Comparison of ENCODE assay signal across 18 cellular contexts in the genomic region with DNA sequence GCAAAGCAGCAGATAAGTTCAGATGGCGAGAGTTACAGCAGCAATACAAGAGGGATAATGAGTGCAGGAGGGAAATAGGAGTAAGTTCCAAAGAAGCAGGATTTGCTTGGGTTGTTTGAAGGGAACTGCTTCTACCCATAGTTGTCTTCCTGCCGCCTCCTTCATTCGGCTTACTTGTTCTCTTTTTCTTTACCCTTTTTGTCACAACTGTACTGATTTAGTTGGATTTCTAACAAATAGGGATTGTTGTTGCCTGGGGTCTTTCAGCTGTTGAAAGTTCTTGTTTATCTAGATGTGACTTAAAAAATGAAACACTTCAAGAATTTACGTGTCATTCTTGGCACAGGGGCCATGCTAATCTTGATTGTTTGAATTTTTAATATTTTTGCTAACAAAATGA. TPM values are rescaled to one million over a fixed set of nuclear protein-coding genes. Genes with fewer than 3 reads are reported as not detected.
DNase-seq lines count a peak whose midpoint lies in the region; ATAC-seq and TF ChIP-seq lines count a peak whose summit lies in the region.
"Had no signal": no experiment of that assay in that cellular context is flagged by ENCODE, and none has a peak within 500 bp of the region (broad histone marks: within the 10 kb centered on the region; RNA-seq: fewer than 3 reads in every experiment).

No MANE protein-coding gene starts in this region.

- H3K4me3 ChIP-seq in mammary epithelial cell (replicated peaks in 1 of 3; ENCODE audit: insufficient read depth in 1 of 3, low read depth in 2 of 3, low read length in 3 of 3): no peak overlapping the region
- H3K4me3 ChIP-seq: PC-9 had no signal

- no peaks in the 10 kb centered on the region for H3K9me3 ChIP-seq in mammary epithelial cell (replicated peaks; ENCODE audit: insufficient read depth, low read length)

- no peak overlapping the region for H3K9ac ChIP-seq in mammary epithelial cell (ENCODE audit: insufficient read depth, low read length)

- H3K9me3 Mint-ChIP-seq in MCF 10A (ENCODE audit: unreplicated experiment) (no peaks in the 10 kb centered on the region), WTC11 (no peaks in the 10 kb centered on the region)
- no peaks in the 10 kb centered on the region for H3K9me3 Mint-ChIP-seq in effector memory CD8-positive, alpha-beta T cell
- no peaks in the 10 kb centered on the region for H3K9me3 Mint-ChIP-seq in stimulated activated naive B cell treated with anti-CD40 and anti-IgM and Interleukin-4, amounts not matched to agents 10 μg/mL and 1 μg/mL and 100 μg/mL, for 72 hours

- in situ Hi-C loops in mammary epithelial cell (cut with MboI; ENCODE audit: low sequenced_read_pairs in 2 of 2): no loop called here

- H4K20me1 ChIP-seq in mammary epithelial cell (ENCODE audit: insufficient read depth, low read length): no peaks in the 10 kb centered on the region

- no peaks in the 10 kb centered on the region for H3K4me1 ChIP-seq in mammary epithelial cell (ENCODE audit: insufficient read depth, low read length)

- no peak overlapping the region for H3K4me3 Mint-ChIP-seq in MCF 10A (ENCODE audit: unreplicated experiment)
- H3K4me3 Mint-ChIP-seq in WTC11: no peak overlapping the region
- H3K4me3 Mint-ChIP-seq in effector memory CD8-positive, alpha-beta T cell: no peak overlapping the region
- H3K4me3 Mint-ChIP-seq in stimulated activated naive B cell treated with anti-CD40 and anti-IgM and Interleukin-4, amounts not matched to agents 10 μg/mL and 1 μg/mL and 100 μg/mL, for 72 hours: no peak overlapping the region

- peaks cover 59% of the 10 kb centered on the region for H3K79me2 ChIP-seq in mammary epithelial cell (ENCODE audit: insufficient read depth, low read length)

- BruUV-seq in MCF 10A (replicated peaks; lab: Mats Ljungman, UMichigan): no TSS peak
- BruUV-seq in mammary epithelial cell (replicated peaks; lab: Mats Ljungman, UMichigan): no TSS peak

- H3K27ac Mint-ChIP-seq in MCF 10A (ENCODE audit: low read depth, unreplicated experiment) (peak overlapping the region; percentile 39), WTC11 (peak overlapping the region; percentile 85)
- peak overlapping the region; percentile 20 to 55 for H3K27ac Mint-ChIP-seq in effector memory CD8-positive, alpha-beta T cell
- peak overlapping the region; percentile 65 for H3K27ac Mint-ChIP-seq in stimulated activated naive B cell treated with anti-CD40 and anti-IgM and Interleukin-4, amounts not matched to agents 10 μg/mL and 1 μg/mL and 100 μg/mL, for 72 hours

- POLR2A ChIA-PET in MCF 10A (lab: Yijun Ruan, JAX) (interaction anchor here (2.0 kb wide), 1 partner anchor 8 kb away, joined by 6 read pairs; no protein-coding TSS in a partner anchor), WTC11 (lab: Charles Lee) (no interaction called here)

- no peaks in the 10 kb centered on the region for H3K27me3 ChIP-seq in mammary epithelial cell (ENCODE audit: insufficient read depth, low read length)

- H3K36me3 Mint-ChIP-seq in MCF 10A (ENCODE audit: insufficient read depth, unreplicated experiment) (peaks cover 100% of the 10 kb centered on the region), WTC11 (peaks cover 92% of the 10 kb centered on the region)
- peaks cover 100% of the 10 kb centered on the region for H3K36me3 Mint-ChIP-seq in effector memory CD8-positive, alpha-beta T cell (ENCODE audit: insufficient read depth)
- H3K36me3 Mint-ChIP-seq in stimulated activated naive B cell treated with anti-CD40 and anti-IgM and Interleukin-4, amounts not matched to agents 10 μg/mL and 1 μg/mL and 100 μg/mL, for 72 hours: peaks cover 46 to 50% of the 10 kb centered on the region in 2 donors

- no peaks in the 10 kb centered on the region for H3K27me3 Mint-ChIP-seq in MCF 10A (ENCODE audit: insufficient read depth, unreplicated experiment)
- no peaks in the 10 kb centered on the region for H3K27me3 Mint-ChIP-seq in WTC11 (ENCODE audit: low read depth)
- H3K27me3 Mint-ChIP-seq in effector memory CD8-positive, alpha-beta T cell: no peaks in the 10 kb centered on the region
- no peaks in the 10 kb centered on the region for H3K27me3 Mint-ChIP-seq in stimulated activated naive B cell treated with anti-CD40 and anti-IgM and Interleukin-4, amounts not matched to agents 10 μg/mL and 1 μg/mL and 100 μg/mL, for 72 hours

- no peak for DNase-seq in MCF 10A (ENCODE audit: unreplicated experiment)
- no peak for DNase-seq in mammary epithelial cell
- DNase-seq in WTC11 (ENCODE audit: low spot score): no peak
- no peak for DNase-seq in effector memory CD8-positive, alpha-beta T cell
- no peak for DNase-seq in stimulated activated naive B cell treated with anti-CD40 and anti-IgM and Interleukin-4, amounts not matched to agents 10 μg/mL and 1 μg/mL and 100 μg/mL, for 72 hours
- DNase-seq in medulla oblongata (ENCODE audit: extremely low spot score): no peak
- DNase-seq: COR-L47, DMS153, IMR-90, Kasumi-1, NCI-H1105, NCI-H1694, NCI-H510A treated with DMSO at 0.1 percent for 48 hours, NCI-H82, PC-9 had no signal

- dilution Hi-C loops in mammary epithelial cell (cut with HindIII; ENCODE audit: low sequenced_read_pairs): no loop called here

- intact Hi-C loops in MCF 10A (cut with micrococcal nuclease) (no loop called here), mammary epithelial cell (cut with micrococcal nuclease) (no loop called here)

- no peak for ATAC-seq in WTC11
- ATAC-seq in effector memory CD8-positive, alpha-beta T cell (replicated peaks): no peak
- ATAC-seq in stimulated activated naive B cell treated with anti-CD40 and anti-IgM and Interleukin-4, amounts not matched to agents 10 μg/mL and 1 μg/mL and 100 μg/mL, for 72 hours (replicated peaks): no peak
- no peak for ATAC-seq in HG02610 (IDR thresholded peaks at IDR 0.05; ENCODE audit: unreplicated experiment)
- ATAC-seq: HCT116 had no signal

- no peak overlapping the region for H3K4me2 ChIP-seq in mammary epithelial cell (ENCODE audit: insufficient read depth, low read depth, low read length)
- H3K4me2 ChIP-seq: PC-9 had no signal

- 98% methylated on average over 4 of the region's 4 CpGs for WGBS in mammary epithelial cell (ENCODE audit: low coverage, missing lambda C conversion rate)

- H3K4me1 Mint-ChIP-seq in MCF 10A (ENCODE audit: insufficient read depth, unreplicated experiment) (peaks cover 6% of the 10 kb centered on the region), WTC11 (peaks cover 10% of the 10 kb centered on the region)
- peaks cover 3 to 10% of the 10 kb centered on the region in 2 donors for H3K4me1 Mint-ChIP-seq in effector memory CD8-positive, alpha-beta T cell (ENCODE audit: low read depth in 2 of 2)
- H3K4me1 Mint-ChIP-seq in stimulated activated naive B cell treated with anti-CD40 and anti-IgM and Interleukin-4, amounts not matched to agents 10 μg/mL and 1 μg/mL and 100 μg/mL, for 72 hours: peaks cover 10 to 20% of the 10 kb centered on the region in 2 donors

- TF ChIP-seq CTCF in MCF 10A (IDR thresholded peaks at IDR 0.05; ENCODE audit: unreplicated experiment) (no peak), mammary epithelial cell (conservative IDR thresholded peaks at IDR 0.05 in 1 of 2, IDR thresholded peaks at IDR 0.05 in 1 of 2; ENCODE audit: extremely low read depth in 1 of 2, insufficient read depth in 1 of 2, low read depth in 1 of 2, low read length in 2 of 2) (no peak), WTC11 (IDR thresholded peaks at IDR 0.05) (no peak)

- no peak overlapping the region for H3K27ac ChIP-seq in mammary epithelial cell (ENCODE audit: insufficient read depth, low read depth, low read length)
- H3K27ac ChIP-seq: C4-2B, PC-9 had no signal

- H3K36me3 ChIP-seq in mammary epithelial cell (ENCODE audit: insufficient read depth, low read length): peaks cover 47% of the 10 kb centered on the region

- no peak overlapping the region for H2AFZ ChIP-seq in mammary epithelial cell (ENCODE audit: low read depth, low read length)
- H2AFZ ChIP-seq: PC-9 had no signal

- CTCF ChIA-PET in MCF 10A (lab: Yijun Ruan, JAX): no interaction called here
- CTCF ChIA-PET in mammary epithelial cell (lab: Charles Lee; ENCODE audit: low non-redundant PET): no interaction called here
- CTCF ChIA-PET in WTC11 (lab: Charles Lee): interaction anchor here (1.1 to 2.0 kb wide), 2 partner anchors 9 to 11 kb away, joined by 3 to 6 read pairs; no protein-coding TSS in a partner anchor

TF ChIP-seq in WTC11, 78 proteins besides CTCF, POLR2A, EP300 and RAD21:
- TF ChIP-seq ZNF121 (CRISPR knock-in tag; IDR thresholded peaks at IDR 0.05): no peak
- TF ChIP-seq ZNF317 (CRISPR knock-in tag; IDR thresholded peaks at IDR 0.05; ENCODE audit: borderline replicate concordance, low read depth): peak; percentile 74
- no peak for TF ChIP-seq SOX15 (CRISPR knock-in tag; IDR thresholded peaks at IDR 0.05)

RNA-seq across cellular contexts. Expression of a gene that starts 25.9 kb away (rescaled TPM):
- total RNA-seq in MCF 10A (2022) (264 and 279 TPM in 2 replicates), mammary epithelial cell (100 to 1,000 TPM; 236 to 275 TPM), WTC11 (2021) (487 to 511 TPM (median 503 TPM) in 3 replicates)
- polyA plus RNA-seq in mammary epithelial cell: 193 TPM
- polyA minus RNA-seq in mammary epithelial cell: 163 TPM

RNA-seq across cellular contexts. Expression of a gene that starts 46.3 kb away (rescaled TPM):
- total RNA-seq in MCF 10A (2022) (12.5 and 14.4 TPM in 2 replicates), mammary epithelial cell (10 to 100 TPM; 22.6 to 74.2 TPM), WTC11 (2021) (20.4 to 31.8 TPM (median 31.1 TPM) in 3 replicates)
- polyA plus RNA-seq in mammary epithelial cell: 33.6 TPM
- polyA minus RNA-seq in mammary epithelial cell: 27.1 TPM
